11 cellular contexts compared by ENCODE assay signal in the genomic region with DNA sequence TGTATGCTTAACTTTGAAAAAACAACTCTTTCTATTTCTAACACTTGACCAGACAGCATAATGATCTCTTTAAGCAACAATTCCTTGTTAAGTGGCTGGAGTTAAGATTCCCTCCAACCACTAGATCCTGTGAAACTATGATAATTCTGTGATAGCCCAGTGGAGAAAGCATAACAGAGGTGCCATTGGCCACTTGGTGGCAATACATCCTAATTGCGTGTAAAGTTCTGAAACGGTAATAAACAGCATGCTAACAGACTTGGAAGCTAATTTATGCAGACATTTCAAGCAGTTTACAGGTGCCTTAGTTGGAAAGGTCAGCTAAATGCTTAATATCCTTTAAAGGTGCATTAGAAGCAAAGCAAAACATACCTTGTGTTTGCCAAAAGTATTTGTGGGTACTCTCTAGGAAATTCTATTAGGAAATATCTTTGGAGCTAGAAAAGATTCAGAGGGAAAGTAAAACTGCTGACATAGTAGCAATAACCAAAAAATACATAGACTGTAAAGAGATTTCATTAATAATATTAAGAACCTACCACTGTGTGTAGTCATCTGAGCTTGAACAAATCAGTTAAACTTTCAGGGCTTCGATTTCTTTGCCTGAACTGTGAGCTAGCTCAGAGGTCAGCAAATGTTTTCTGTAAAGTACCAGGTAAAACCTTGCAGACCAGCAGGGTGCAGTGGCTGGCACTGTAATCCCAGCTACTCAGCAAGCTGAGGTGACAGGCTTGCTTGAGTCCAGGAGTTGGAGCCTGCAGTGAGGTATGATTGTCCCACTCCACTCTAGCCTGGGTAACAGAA. TPM values are rescaled to one million over a fixed set of nuclear protein-coding genes. Genes with fewer than 3 reads are reported as not detected.
DNase-seq lines count a peak whose midpoint lies in the region; ATAC-seq and TF ChIP-seq lines count a peak whose summit lies in the region.
"Had no signal": no experiment of that assay in that cellular context is flagged by ENCODE, and none has a peak within 500 bp of the region (broad histone marks: within the 10 kb centered on the region; RNA-seq: fewer than 3 reads in every experiment).

No MANE protein-coding gene starts in this region.

- no peaks in the 10 kb centered on the region for H3K4me1 ChIP-seq in BE2C

- ATAC-seq in GM21723 (IDR thresholded peaks at IDR 0.05; ENCODE audit: unreplicated experiment) (no peak), HG03354 (IDR thresholded peaks at IDR 0.05; ENCODE audit: poor library complexity, severe bottlenecking, unreplicated experiment) (no peak)

- peaks cover 16% of the 10 kb centered on the region for H3K27me3 ChIP-seq in BE2C

- H3K9me3 ChIP-seq in BE2C: no peaks in the 10 kb centered on the region

- DNase-seq in BE2C: peak; percentile 19
- DNase-seq in GM13976 (ENCODE audit: low spot score): no peak
- DNase-seq in NOMO-1 treated with DMSO at 0.1 percent for 48 hours (lab: John Stamatoyannopoulos, UW; ENCODE audit: unreplicated experiment): peak; percentile 33
- peak; percentile 14 for DNase-seq in foreskin melanocyte
- no peak for DNase-seq in iPS-NIHi7 (ENCODE audit: extremely low spot score)
- DNase-seq in KG1 (lab: John Stamatoyannopoulos, UW): no peak
- DNase-seq: activated CD4-positive, alpha-beta T cell treated with anti-CD3 and anti-CD28 coated beads for 4 hours; IMR-90 had no signal

- H3K4me3 ChIP-seq in BE2C (ENCODE audit: low read depth, low read length): no peak overlapping the region
- H3K4me3 ChIP-seq: skin epidermis had no signal

- peak; percentile 36 for TF ChIP-seq CTCF in BE2C (IDR thresholded peaks at IDR 0.05; ENCODE audit: low read depth, low read length)
- TF ChIP-seq CTCF in GM13976 (IDR thresholded peaks at IDR 0.05; ENCODE audit: borderline replicate concordance, control extremely low read depth, extremely low read depth, insufficient read depth, missing control alignments): peak; percentile 30

- in situ Hi-C loops in GM13976 (cut with MboI; ENCODE audit: low sequenced_read_pairs, unreplicated experiment): no loop called here

- no peaks in the 10 kb centered on the region for H3K36me3 ChIP-seq in BE2C

RNA-seq across cellular contexts. Expression of gene CSTA, which starts 19.0 kb away (rescaled TPM):
- 10.3 TPM for polyA plus RNA-seq in BE2C (2012; ENCODE audit: insufficient read depth, insufficient read length, low read depth)

Comparison
In these comparisons a context has a peak if more than half of its experiments do, and no peak if none do; other contexts are left out.
1. DNase-seq: peak in BE2C (single experiment), NOMO-1 treated with DMSO at 0.1 percent for 48 hours (single experiment) and foreskin melanocyte (single experiment); none in GM13976 (single experiment), iPS-NIHi7 (single experiment) and KG1 (single experiment).